1 cellular context compared by ENCODE assay signal in the genomic region with DNA sequence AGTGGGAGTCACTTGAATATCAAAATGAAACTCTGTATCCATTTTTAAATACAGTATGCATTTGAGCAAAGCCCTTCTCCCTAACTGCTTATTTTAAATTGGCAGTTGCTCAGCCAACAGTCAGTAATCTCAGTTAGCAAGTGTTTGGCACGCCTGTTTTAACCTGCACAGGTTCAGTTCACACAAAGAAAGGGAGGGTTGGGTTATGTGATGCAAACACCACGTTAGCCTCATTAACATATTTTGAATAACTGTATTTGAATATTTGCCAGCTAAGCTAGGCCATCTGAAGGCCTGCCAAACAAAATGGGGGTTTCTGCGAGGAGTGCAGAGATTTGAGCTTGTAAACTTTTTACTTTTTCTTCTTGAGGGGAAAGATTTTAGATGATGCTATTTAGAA.
TF ChIP-seq lines count a peak whose summit lies in the region.

No MANE protein-coding gene starts in this region.

TF ChIP-seq in GM23338, 12 proteins besides CTCF, POLR2A, EP300 and RAD21 (continued from another document):
- TF ChIP-seq ETS1 (IDR thresholded peaks at IDR 0.05) (no peak), ZNF114 (CRISPR knock-in tag; IDR thresholded peaks at IDR 0.05) (no peak), ZNF462 (CRISPR knock-in tag; IDR thresholded peaks at IDR 0.05) (no peak), STAT1 (IDR thresholded peaks at IDR 0.05; ENCODE audit: unreplicated experiment) (no peak)
